ENCODE assay signal across 1 cellular context in genomic region chr10:119209050-119209735, GRCh38.
A peak's percentile ranks its signal among the peaks of the same experiment; 100 is the strongest.
TF ChIP-seq lines count a peak whose summit lies in the region.

No MANE protein-coding gene starts in this region.

TF ChIP-seq in HEK293, 187 proteins besides CTCF, POLR2A, EP300 and RAD21 (continued from another document):
- TF ChIP-seq ZBTB44 (tag by site-specific recombination; IDR thresholded peaks at IDR 0.05) (no peak), ZNF311 (tag by site-specific recombination; IDR thresholded peaks at IDR 0.05; ENCODE audit: borderline replicate concordance) (no peak), ZFP69B (tag by site-specific recombination; IDR thresholded peaks at IDR 0.05) (0 out of 2 replicates have a peak, but pooled peaks have one; percentile 10), SP3 (tag by site-specific recombination; IDR thresholded peaks at IDR 0.05) (0 out of 2 replicates have a peak, but pooled peaks have one; percentile 10), ZNF416 (tag by site-specific recombination; IDR thresholded peaks at IDR 0.05) (no peak), ZNF629 (tag by site-specific recombination; IDR thresholded peaks at IDR 0.05) (no peak), PRDM4 (tag by site-specific recombination; IDR thresholded peaks at IDR 0.05) (no peak), PBX3 (CRISPR knock-in tag; IDR thresholded peaks at IDR 0.05) (no peak), ZNF654 (tag by site-specific recombination; IDR thresholded peaks at IDR 0.05; ENCODE audit: low read depth) (peak; percentile 32; the same call in 1 of the 2 replicates), ZNF24 (tag by site-specific recombination; IDR thresholded peaks at IDR 0.05) (no peak), ZNF148 (tag by site-specific recombination; IDR thresholded peaks at IDR 0.05; ENCODE audit: borderline replicate concordance) (no peak), ZNF623 (tag by site-specific recombination; IDR thresholded peaks at IDR 0.05) (no peak)
